12 cellular contexts compared by ENCODE assay signal in the genomic region with DNA sequence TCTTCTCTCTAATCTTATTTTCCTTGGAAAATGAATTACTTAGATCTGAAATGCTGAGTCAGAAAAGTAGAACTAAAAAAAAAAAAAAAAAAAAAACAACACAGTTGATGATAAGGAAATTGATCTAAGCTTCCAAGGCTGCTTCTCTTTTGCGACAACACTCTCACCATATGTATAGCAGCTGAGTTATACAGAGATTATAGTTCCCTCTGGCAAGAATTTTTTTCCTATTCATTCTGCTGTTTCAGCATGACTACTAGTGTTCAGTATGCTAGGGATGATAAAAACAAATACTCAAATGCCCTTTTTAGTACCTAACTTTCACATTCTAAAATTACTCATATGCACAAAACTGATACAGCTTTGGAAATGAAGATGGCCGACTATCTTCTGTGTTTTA.
DNase-seq lines count a peak whose midpoint lies in the region; ATAC-seq and TF ChIP-seq lines count a peak whose summit lies in the region.
"Had no signal": no experiment of that assay in that cellular context is flagged by ENCODE, and none has a peak within 500 bp of the region (broad histone marks: within the 10 kb centered on the region; RNA-seq: fewer than 3 reads in every experiment).

No MANE protein-coding gene starts in this region.

- CTCF ChIA-PET in CD8-positive, alpha-beta T cell (lab: Charles Lee), result interaction anchor here (0.5 to 1.6 kb wide), 6 partner anchors 17 to 586 kb away, joined by 3 read pairs; no protein-coding TSS in a partner anchor

- H3K9me3 ChIP-seq in CD8-positive, alpha-beta T cell (ENCODE audit: low read length), result no peaks in the 10 kb centered on the region
- no peaks in the 10 kb centered on the region for H3K9me3 ChIP-seq in gastrocnemius medialis

- H3K27me3 ChIP-seq in CD8-positive, alpha-beta T cell (ENCODE audit: insufficient read depth, low read length), result no peaks in the 10 kb centered on the region
- no peaks in the 10 kb centered on the region for H3K27me3 ChIP-seq in gastrocnemius medialis

- intact Hi-C loops in CD8-positive, alpha-beta T cell (cut with DNase I, micrococcal nuclease), result loop anchor here (5.0 to 10.0 kb wide), 3 partner anchors 270 to 530 kb away; partner anchors contain the start of gene MLLT3 (in 1 of the 2)
- intact Hi-C loops in gastrocnemius medialis (cut with DNase I; ENCODE audit: low total_unique reads), result loop anchor here (2.0 to 10.0 kb wide), 3 partner anchors 122 to 740 kb away; no protein-coding TSS in a partner anchor
- intact Hi-C loops in left ventricle myocardium superior (cut with micrococcal nuclease), result loop anchor here (10.0 kb wide), 1 partner anchor 270 kb away; the partner anchor contains the start of gene MLLT3

- TF ChIP-seq POLR2A in gastrocnemius medialis (IDR thresholded peaks at IDR 0.05), result no peak

- no peak overlapping the region for H3K27ac ChIP-seq in CD8-positive, alpha-beta T cell (ENCODE audit: low read depth, low read length)
- H3K27ac ChIP-seq in gastrocnemius medialis, result no peak overlapping the region

- ATAC-seq in GM21529 (IDR thresholded peaks at IDR 0.05; ENCODE audit: unreplicated experiment) (peak; percentile 42), gastrocnemius medialis (no peak), left ventricle myocardium superior (no peak)
- no peak for ATAC-seq in CD8-positive, alpha-beta T cell

- peaks cover 13% of the 10 kb centered on the region for H3K36me3 ChIP-seq in CD8-positive, alpha-beta T cell (ENCODE audit: insufficient read depth, low read length)
- H3K36me3 ChIP-seq in gastrocnemius medialis, result no peaks in the 10 kb centered on the region

- no peaks in the 10 kb centered on the region for H3K9me3 Mint-ChIP-seq in T-helper 1 cell treated with Interleukin-12 subunit alpha and Interleukin-12 subunit beta and Interleukin-4 antibody, amounts not matched to agents 30 μg/mL and 1 μg/mL, for 36 hours
- H3K9me3 Mint-ChIP-seq in CD8-positive, alpha-beta T cell, result no peaks in the 10 kb centered on the region

- H3K27ac Mint-ChIP-seq in T-helper 1 cell treated with Interleukin-12 subunit alpha and Interleukin-12 subunit beta and Interleukin-4 antibody, amounts not matched to agents 30 μg/mL and 1 μg/mL, for 36 hours, result peak overlapping the region; percentile 85
- no peak overlapping the region for H3K27ac Mint-ChIP-seq in CD8-positive, alpha-beta T cell

- peaks cover 62% of the 10 kb centered on the region for H3K4me1 Mint-ChIP-seq in T-helper 1 cell treated with Interleukin-12 subunit alpha and Interleukin-12 subunit beta and Interleukin-4 antibody, amounts not matched to agents 30 μg/mL and 1 μg/mL, for 36 hours (ENCODE audit: low read depth)
- peaks cover 27% of the 10 kb centered on the region for H3K4me1 Mint-ChIP-seq in CD8-positive, alpha-beta T cell (ENCODE audit: low read depth)

- peaks cover 41% of the 10 kb centered on the region for H3K36me3 Mint-ChIP-seq in T-helper 1 cell treated with Interleukin-12 subunit alpha and Interleukin-12 subunit beta and Interleukin-4 antibody, amounts not matched to agents 30 μg/mL and 1 μg/mL, for 36 hours (ENCODE audit: low read depth)
- H3K36me3 Mint-ChIP-seq in CD8-positive, alpha-beta T cell, result peaks cover 67% of the 10 kb centered on the region

- DNase-seq in GM04504 (ENCODE audit: low read depth) (peak; percentile 33), myocyte (ENCODE audit: low read depth) (peak; percentile 34), gastrocnemius medialis (no peak), NCI-H446 treated with DMSO at 0.1 percent for 48 hours (lab: John Stamatoyannopoulos, UW) (no peak), left ventricle myocardium superior (no peak)
- no peak for DNase-seq in CD8-positive, alpha-beta T cell
- DNase-seq: NCI-H187; retina; stimulated activated naive CD4-positive, alpha-beta T cell; SW 1271 had no signal

- peaks cover 3% of the 10 kb centered on the region for H3K4me1 ChIP-seq in CD8-positive, alpha-beta T cell (ENCODE audit: insufficient read depth, low read length)
- H3K4me1 ChIP-seq in gastrocnemius medialis, result peaks cover 27 to 49% of the 10 kb centered on the region in 2 donors

- no peak overlapping the region for H3K4me3 Mint-ChIP-seq in T-helper 1 cell treated with Interleukin-12 subunit alpha and Interleukin-12 subunit beta and Interleukin-4 antibody, amounts not matched to agents 30 μg/mL and 1 μg/mL, for 36 hours
- H3K4me3 Mint-ChIP-seq in CD8-positive, alpha-beta T cell, result no peak overlapping the region

- no peak for TF ChIP-seq CTCF in CD8-positive, alpha-beta T cell (IDR thresholded peaks at IDR 0.05)
- no peak for TF ChIP-seq CTCF in gastrocnemius medialis (IDR thresholded peaks at IDR 0.05 in 4 of 5, conservative IDR thresholded peaks at IDR 0.05 in 1 of 5)

- no peak overlapping the region for H3K4me3 ChIP-seq in CD8-positive, alpha-beta T cell (ENCODE audit: low read depth, low read length)
- no peak overlapping the region for H3K4me3 ChIP-seq in gastrocnemius medialis

- POLR2A ChIA-PET in CD8-positive, alpha-beta T cell (lab: Charles Lee), result interaction anchor here (0.6 to 0.7 kb wide), 2 partner anchors 1294 to 1931 kb away, joined by 3 read pairs; no protein-coding TSS in a partner anchor

- no peaks in the 10 kb centered on the region for H3K27me3 Mint-ChIP-seq in T-helper 1 cell treated with Interleukin-12 subunit alpha and Interleukin-12 subunit beta and Interleukin-4 antibody, amounts not matched to agents 30 μg/mL and 1 μg/mL, for 36 hours (ENCODE audit: low read depth)
- no peaks in the 10 kb centered on the region for H3K27me3 Mint-ChIP-seq in CD8-positive, alpha-beta T cell (ENCODE audit: low read depth)

- in situ Hi-C loops in gastrocnemius medialis (cut with MboI; ENCODE audit: low sequenced_read_pairs in 4 of 4), result loop anchor here (5.0 to 25.0 kb wide), 8 partner anchors 257 to 757 kb away; partner anchors contain the start of genes MLLT3 (in 3 of the 4) and FOCAD (in 1 of the 4)

Comparison
In these comparisons a context has a peak if more than half of its experiments do, and no peak if none do; other contexts are left out.
1. DNase-seq: peak in GM04504 (single experiment) and myocyte (single experiment); none in CD8-positive, alpha-beta T cell (0 of 7), gastrocnemius medialis (0 of 2), NCI-H446 treated with DMSO at 0.1 percent for 48 hours (single experiment) and left ventricle myocardium superior (single experiment).